In genomic region chr5:30574761-30575160, GRCh38 we compare ENCODE assay signal across 24 cellular contexts.
A peak's percentile ranks its signal among the peaks of the same experiment; 100 is the strongest.
DNase-seq lines count a peak whose midpoint lies in the region; ATAC-seq and TF ChIP-seq lines count a peak whose summit lies in the region.
"Had no signal": no experiment of that assay in that cellular context is flagged by ENCODE, and none has a peak within 500 bp of the region (broad histone marks: within the 10 kb centered on the region; RNA-seq: fewer than 3 reads in every experiment).

No MANE protein-coding gene starts in this region.

- no peak overlapping the region for H3K9ac ChIP-seq in endodermal cell (ENCODE audit: extremely low read depth, low read length, poor library complexity, severe bottlenecking)
- H3K9ac ChIP-seq: BLaER1 had no signal

- no peak for TF ChIP-seq POLR2A in breast epithelium (IDR thresholded peaks at IDR 0.05)

- H3K27ac Mint-ChIP-seq in MCF 10A (ENCODE audit: low read depth, unreplicated experiment) (no peak overlapping the region), endodermal cell (no peak overlapping the region)
- H3K27ac Mint-ChIP-seq: CD4-positive, alpha-beta T cell; H9; HFFc6 had no signal

- CTCF ChIA-PET in MCF 10A (lab: Yijun Ruan, JAX) = no interaction called here

- intact Hi-C loops in MCF 10A (cut with micrococcal nuclease) = no loop called here
- intact Hi-C loops in breast epithelium (cut with DNase I; ENCODE audit: low total_unique reads) = no loop called here

- H3K9me3 Mint-ChIP-seq in MCF 10A (ENCODE audit: unreplicated experiment) (no peaks in the 10 kb centered on the region), endodermal cell (peaks cover 1% of the 10 kb centered on the region)

- TF ChIP-seq CTCF in MCF 10A (IDR thresholded peaks at IDR 0.05; ENCODE audit: unreplicated experiment) = no peak
- no peak for TF ChIP-seq CTCF in breast epithelium (IDR thresholded peaks at IDR 0.05)
- no peak for TF ChIP-seq CTCF in astrocyte of the cerebellum (IDR thresholded peaks at IDR 0.05; ENCODE audit: low read depth, low read length, missing control alignments)
- TF ChIP-seq CTCF in endodermal cell (conservative IDR thresholded peaks at IDR 0.05) = no peak

- no peaks in the 10 kb centered on the region for H3K36me3 Mint-ChIP-seq in MCF 10A (ENCODE audit: insufficient read depth, unreplicated experiment)
- no peaks in the 10 kb centered on the region for H3K36me3 Mint-ChIP-seq in endodermal cell (ENCODE audit: low read depth)

- no peaks in the 10 kb centered on the region for H3K27me3 ChIP-seq in breast epithelium
- H3K27me3 ChIP-seq in endodermal cell (ENCODE audit: control insufficient read depth, insufficient read depth, low read length, poor library complexity, severe bottlenecking) = no peaks in the 10 kb centered on the region
- H3K27me3 ChIP-seq: BLaER1, SJSA1 had no signal

- H3K36me3 ChIP-seq in breast epithelium = no peaks in the 10 kb centered on the region
- no peaks in the 10 kb centered on the region for H3K36me3 ChIP-seq in endodermal cell (ENCODE audit: control insufficient read depth, insufficient read depth, low read length)
- H3K36me3 ChIP-seq: BLaER1, SJSA1 had no signal

- H3K27me3 Mint-ChIP-seq in MCF 10A (ENCODE audit: insufficient read depth, unreplicated experiment) (no peaks in the 10 kb centered on the region), endodermal cell (ENCODE audit: insufficient read depth) (no peaks in the 10 kb centered on the region)
- H3K27me3 Mint-ChIP-seq: CD4-positive, alpha-beta T cell had no signal

- in situ Hi-C loops in astrocyte of the cerebellum (cut with HindIII; ENCODE audit: low sequenced_read_pairs) = no loop called here

- DNase-seq in MCF 10A (ENCODE audit: unreplicated experiment) (peak; percentile 37), breast epithelium (ENCODE audit: low spot score in 2 of 2) (no peak), astrocyte of the cerebellum (ENCODE audit: low read depth) (peak; percentile 22), fibroblast of peridontal ligament (ENCODE audit: extremely low read depth) (peak; percentile 1), COR-L47 (lab: John Stamatoyannopoulos, UW) (no peak), endodermal cell (no peak), NCI-H526 (lab: John Stamatoyannopoulos, UW) (no peak)
- DNase-seq: ACHN; Caco-2; CD4-positive, alpha-beta T cell; DMS153; H9; HFFc6; MV-4-11; NCI-H1105 treated with DMSO at 0.1 percent for 48 hours; NCI-H2081; NCI-H2171 treated with DMSO at 0.1 percent for 48 hours; NCI-H446; NCI-H526 treated with DMSO at 0.1 percent for 48 hours; OCI-M1 had no signal

- POLR2A ChIA-PET in MCF 10A (lab: Yijun Ruan, JAX) = no interaction called here

- BruUV-seq in MCF 10A (replicated peaks; lab: Mats Ljungman, UMichigan) = no TSS peak

- no peak for ATAC-seq in HG02852 (IDR thresholded peaks at IDR 0.05; ENCODE audit: unreplicated experiment)

- 89% methylated on average over 1 of the region's 1 CpG; no CpG with 5 or more reads in 1 of the 2 experiments for WGBS in endodermal cell (ENCODE audit: insufficient coverage in 1 of 2, insufficient read length in 1 of 2), 2 experiments

- no peaks in the 10 kb centered on the region for H3K4me1 ChIP-seq in breast epithelium
- no peaks in the 10 kb centered on the region for H3K4me1 ChIP-seq in endodermal cell (ENCODE audit: control insufficient read depth, insufficient read depth, low read length)
- H3K4me1 ChIP-seq: BLaER1, Caco-2, SJSA1 had no signal

- H3K27ac ChIP-seq in breast epithelium (no peak overlapping the region), endodermal cell (ENCODE audit: low read depth, low read length) (no peak overlapping the region)
- H3K27ac ChIP-seq: 22Rv1, BLaER1, SJSA1 had no signal

- no peak overlapping the region for H3K4me3 ChIP-seq in breast epithelium
- no peak overlapping the region for H3K4me3 ChIP-seq in astrocyte of the cerebellum (ENCODE audit: low read depth, low read length)
- H3K4me3 ChIP-seq in endodermal cell (ENCODE audit: low read length) = no peak overlapping the region
- H3K4me3 ChIP-seq: BLaER1, SJSA1 had no signal

- H3K9me3 ChIP-seq in breast epithelium = no peaks in the 10 kb centered on the region
- H3K9me3 ChIP-seq in endodermal cell (ENCODE audit: control insufficient read depth, low read length) = no peaks in the 10 kb centered on the region
- H3K9me3 ChIP-seq: BLaER1, Caco-2, SJSA1 had no signal

- H3K4me3 Mint-ChIP-seq in MCF 10A (ENCODE audit: unreplicated experiment) = no peak overlapping the region
- no peak overlapping the region for H3K4me3 Mint-ChIP-seq in endodermal cell
- H3K4me3 Mint-ChIP-seq: CD4-positive, alpha-beta T cell; H9; HFFc6 had no signal

- H3K4me1 Mint-ChIP-seq in MCF 10A (ENCODE audit: insufficient read depth, unreplicated experiment) (no peaks in the 10 kb centered on the region), endodermal cell (no peaks in the 10 kb centered on the region)
- H3K4me1 Mint-ChIP-seq: H9 had no signal

Comparison
In these comparisons a context has a peak if more than half of its experiments do, and no peak if none do; other contexts are left out.
1. DNase-seq: peak in MCF 10A (single experiment), astrocyte of the cerebellum (single experiment) and fibroblast of peridontal ligament (single experiment); none in breast epithelium (0 of 2), COR-L47 (single experiment), endodermal cell (single experiment) and NCI-H526 (0 of 2).